Comparison of ENCODE assay signal across 7 cellular contexts in the genomic region with DNA sequence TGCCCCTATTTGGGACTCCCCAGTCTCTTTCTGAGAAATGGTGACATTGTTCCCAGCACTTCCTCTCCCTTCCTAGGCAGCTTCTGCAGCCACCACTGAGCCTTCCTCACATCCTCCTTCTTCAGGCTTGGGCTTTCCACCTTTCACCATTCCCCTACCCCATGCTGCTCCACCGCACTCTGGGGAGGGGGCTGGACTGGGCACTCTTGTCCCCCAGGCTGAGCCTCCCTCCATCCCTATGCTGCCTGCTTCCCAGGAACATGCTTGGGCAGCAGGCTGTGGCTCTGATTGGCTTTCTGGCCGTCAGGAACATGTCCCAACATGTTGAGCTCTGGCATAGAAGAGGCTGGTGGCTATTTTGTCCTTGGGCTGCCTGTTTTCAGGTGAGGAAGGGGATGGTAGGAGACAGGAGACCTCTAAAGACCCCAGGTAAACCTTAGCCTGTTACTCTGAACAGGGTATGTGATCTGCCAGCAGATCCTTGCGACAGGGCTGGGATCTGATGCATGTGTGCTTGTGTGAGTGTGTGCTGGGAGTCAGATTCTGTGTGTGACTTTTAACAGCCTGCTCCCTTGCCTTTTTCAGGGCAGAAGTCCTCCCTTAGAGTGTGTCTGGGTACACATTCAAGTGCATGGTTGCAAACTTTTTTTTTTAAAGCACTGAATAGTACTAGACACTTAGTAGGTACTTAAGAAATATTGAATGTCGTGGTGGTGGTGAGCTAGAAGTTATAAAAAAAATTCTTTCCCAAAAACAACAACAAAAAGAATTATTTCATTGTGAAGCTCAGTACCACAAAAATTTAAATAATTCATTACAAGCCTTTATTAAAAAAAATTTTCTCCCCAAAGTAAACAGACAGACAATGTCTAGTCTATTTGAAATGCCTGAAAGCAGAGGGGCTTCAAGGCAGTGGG. TPM values are rescaled to one million over a fixed set of nuclear protein-coding genes. Genes with fewer than 3 reads are reported as not detected.
DNase-seq lines count a peak whose midpoint lies in the region; ATAC-seq, FAIRE-seq and TF ChIP-seq lines count a peak whose summit lies in the region.

No MANE protein-coding gene starts in this region.

- TF ChIP-seq POLR2A in GM12891 (IDR thresholded peaks at IDR 0.05; ENCODE audit: low read depth, low read length) (peak; percentile 43; the same call in 1 of the 2 replicates), H54 (IDR thresholded peaks at IDR 0.05; ENCODE audit: low read depth, low read length) (no peak)

- no peak for ATAC-seq in GM18907 (IDR thresholded peaks at IDR 0.05; ENCODE audit: unreplicated experiment)

- H3K9ac ChIP-seq in duodenal mucosa (ENCODE audit: low read depth in 1 of 2, low read length in 2 of 2) (peak overlapping the region; percentile 29 to 54), rectal smooth muscle tissue (ENCODE audit: low read length) (no peak overlapping the region)

- H3K27me3 ChIP-seq in duodenal mucosa (ENCODE audit: control insufficient read depth in 1 of 2, insufficient read depth in 2 of 2, low read length in 2 of 2): no peaks in the 10 kb centered on the region
- no peaks in the 10 kb centered on the region for H3K27me3 ChIP-seq in rectal smooth muscle tissue (ENCODE audit: control insufficient read depth, insufficient read depth, low read length)

- FAIRE-seq in GM12891 (lab: Jason Lieb, UNC): peak; percentile 51
- FAIRE-seq in H54 (lab: Jason Lieb, UNC): no peak

- no peaks in the 10 kb centered on the region for H3K9me3 ChIP-seq in duodenal mucosa (ENCODE audit: control insufficient read depth in 1 of 2, low read length in 2 of 2)

- H3K4me3 ChIP-seq in duodenal mucosa (ENCODE audit: low read depth in 1 of 2, low read length in 2 of 2) (no peak overlapping the region), rectal smooth muscle tissue (ENCODE audit: low read length) (no peak overlapping the region)

- DNase-seq in GM12891 (ENCODE audit: insufficient read length, low spot score) (no peak), NCI-H510A (lab: John Stamatoyannopoulos, UW) (peak; percentile 88), iPS-NIHi11 (ENCODE audit: low spot score) (no peak), H54 (ENCODE audit: insufficient read length, low spot score) (no peak)

- H3K4me1 ChIP-seq in duodenal mucosa (ENCODE audit: control insufficient read depth in 1 of 2, insufficient read depth in 2 of 2, low read length in 2 of 2) (peaks cover 33 to 35% of the 10 kb centered on the region in 2 donors), rectal smooth muscle tissue (ENCODE audit: control insufficient read depth, insufficient read depth, low read length) (peaks cover 15% of the 10 kb centered on the region)

- H3K36me3 ChIP-seq in duodenal mucosa (ENCODE audit: control insufficient read depth in 1 of 2, insufficient read depth in 2 of 2, low read length in 2 of 2): no peaks in the 10 kb centered on the region
- no peaks in the 10 kb centered on the region for H3K36me3 ChIP-seq in rectal smooth muscle tissue (ENCODE audit: control insufficient read depth, insufficient read depth, low read length)

- H3K27ac ChIP-seq in duodenal mucosa (ENCODE audit: low read depth, low read length) (peak overlapping the region; percentile 39), rectal smooth muscle tissue (ENCODE audit: low read depth, low read length) (peak overlapping the region; percentile 56)

TF ChIP-seq in GM12891, 5 proteins besides CTCF, POLR2A, EP300 and RAD21:
- TF ChIP-seq TAF1 (IDR thresholded peaks at IDR 0.05; ENCODE audit: low read depth, low read length) (peak; percentile 55; the same call in 1 of the 2 replicates), PAX5 (IDR thresholded peaks at IDR 0.05; ENCODE audit: insufficient read depth, low read length, severe bottlenecking) (no peak), POU2F2 (IDR thresholded peaks at IDR 0.05; ENCODE audit: low read depth, low read length) (0 out of 2 replicates have a peak, but pooled peaks have one; percentile 47), POLR2AphosphoS5 (IDR thresholded peaks at IDR 0.05; ENCODE audit: low read depth, low read length) (no peak), SPI1 (IDR thresholded peaks at IDR 0.05; ENCODE audit: low read depth, low read length) (peak; percentile 86)

RNA-seq across cellular contexts. Expression of gene CDKN1A, which starts 2.1 kb away (rescaled TPM):
- 206 TPM for polyA plus RNA-seq in GM12891 (2012; ENCODE audit: low read depth, missing spikeins)

RNA-seq across cellular contexts. Expression of gene RAB44, which starts 21.2 kb away (rescaled TPM):
- polyA plus RNA-seq in GM12891 (2012; ENCODE audit: low read depth, missing spikeins): 0.10 TPM
